ENCODE assay signal across 8 cellular contexts in genomic region chr19:16447015-16447384, GRCh38. TPM values are rescaled to one million over a fixed set of nuclear protein-coding genes. Genes with fewer than 3 reads are reported as not detected.
DNase-seq lines count a peak whose midpoint lies in the region; ATAC-seq lines count a peak whose summit lies in the region.

No MANE protein-coding gene starts in this region.

- H3K4me3 Mint-ChIP-seq in CD4-positive, alpha-beta memory T cell: peak overlapping the region in 3 of 8 donors; percentile 5 to 50 (median 29)

- CTCF ChIA-PET in CD4-positive, alpha-beta memory T cell (lab: Charles Lee; ENCODE audit: partially characterized antibody): interaction anchor here (0.9 kb wide), 1 partner anchor 30 kb away, joined by 4 read pairs; no protein-coding TSS in a partner anchor

- H3K4me1 ChIP-seq in CD4-positive, alpha-beta memory T cell (ENCODE audit: insufficient read depth, low read length): peaks cover 38% of the 10 kb centered on the region

- peaks cover 0 to 3% (median 1%) of the 10 kb centered on the region in 8 donors for H3K9me3 Mint-ChIP-seq in CD4-positive, alpha-beta memory T cell

- peak overlapping the region in 6 of 7 donors; percentile 28 to 92 (median 76) for H3K27ac Mint-ChIP-seq in CD4-positive, alpha-beta memory T cell

- no peaks in the 10 kb centered on the region for H3K36me3 ChIP-seq in CD4-positive, alpha-beta memory T cell (ENCODE audit: insufficient read depth, low read length)

- no peak for DNase-seq in CD4-positive, alpha-beta memory T cell
- DNase-seq in UCSD-AML1 (lab: John Stamatoyannopoulos, UW; ENCODE audit: unreplicated experiment) (peak; percentile 58), non-pigmented ciliary epithelial cell (ENCODE audit: low read depth) (peak; percentile 70), DMS114 treated with DMSO at 0.1 percent for 48 hours (lab: John Stamatoyannopoulos, UW; ENCODE audit: unreplicated experiment) (no peak), superior temporal gyrus (ENCODE audit: extremely low spot score) (no peak), SW 1271 (lab: John Stamatoyannopoulos, UW) (no peak)

- no peaks in the 10 kb centered on the region for H3K9me3 ChIP-seq in CD4-positive, alpha-beta memory T cell (ENCODE audit: control insufficient read depth in 1 of 2, low read length in 2 of 2)

- H3K36me3 Mint-ChIP-seq in CD4-positive, alpha-beta memory T cell: peaks cover 10 to 14% of the 10 kb centered on the region in 2 donors

- intact Hi-C loops in CD4-positive, alpha-beta memory T cell (cut with micrococcal nuclease): no loop called here

- POLR2A ChIA-PET in CD4-positive, alpha-beta memory T cell (lab: Charles Lee; ENCODE audit: partially characterized antibody): no interaction called here

- H3K27ac ChIP-seq in CD4-positive, alpha-beta memory T cell (ENCODE audit: low read depth, low read length): no peak overlapping the region

- ATAC-seq in HG02610 (IDR thresholded peaks at IDR 0.05; ENCODE audit: unreplicated experiment) (peak; percentile 30), esophagus mucosa (peak; percentile 74)

- H3K4me3 ChIP-seq in CD4-positive, alpha-beta memory T cell (ENCODE audit: low read length in 2 of 2): no peak overlapping the region

- H3K4me1 Mint-ChIP-seq in CD4-positive, alpha-beta memory T cell: peaks cover 40 to 78% (median 47%) of the 10 kb centered on the region in 4 donors

- no peaks in the 10 kb centered on the region for H3K27me3 Mint-ChIP-seq in CD4-positive, alpha-beta memory T cell

- H3K27me3 ChIP-seq in CD4-positive, alpha-beta memory T cell (ENCODE audit: insufficient read depth, low read length): no peaks in the 10 kb centered on the region

RNA-seq across cellular contexts. Expression of gene EPS15L1, which starts 24.8 kb away (rescaled TPM):
- 10 to 100 TPM; 53.6 to 55.8 TPM for total RNA-seq in CD4-positive, alpha-beta memory T cell
- polyA plus RNA-seq in CD4-positive, alpha-beta memory T cell: 10 to 100 TPM in 1 of 2 donors, 1 to 10 TPM in 1; 6.6 to 12.7 TPM
- 27.5 TPM for total RNA-seq in esophagus mucosa

RNA-seq across cellular contexts. Expression of gene CALR3, which starts 49.0 kb away (rescaled TPM):
- total RNA-seq in CD4-positive, alpha-beta memory T cell: not detected
- polyA plus RNA-seq in CD4-positive, alpha-beta memory T cell: not detected
- total RNA-seq in esophagus mucosa: not detected

RNA-seq across cellular contexts. Expression of gene C19orf44, which starts 49.2 kb away (rescaled TPM):
- total RNA-seq in CD4-positive, alpha-beta memory T cell: 1 to 10 TPM; 4.6 to 6.7 TPM
- polyA plus RNA-seq in CD4-positive, alpha-beta memory T cell: 1 to 10 TPM in 1 of 2 donors, under 1 TPM in 1; 0.38 to 1.7 TPM
- total RNA-seq in esophagus mucosa: 1.8 TPM

Comparison
In these comparisons a context has a peak if more than half of its experiments do, and no peak if none do; other contexts are left out.
1. DNase-seq: peak in UCSD-AML1 (single experiment) and non-pigmented ciliary epithelial cell (single experiment); none in CD4-positive, alpha-beta memory T cell (0 of 5), DMS114 treated with DMSO at 0.1 percent for 48 hours (single experiment), superior temporal gyrus (single experiment) and SW 1271 (0 of 2).